18 cellular contexts compared by ENCODE assay signal in genomic region chr3:37214076-37214475, GRCh38. TPM values are rescaled to one million over a fixed set of nuclear protein-coding genes. Genes with fewer than 3 reads are reported as not detected.
DNase-seq lines count a peak whose midpoint lies in the region; ATAC-seq and TF ChIP-seq lines count a peak whose summit lies in the region.
"Had no signal": no experiment of that assay in that cellular context is flagged by ENCODE, and none has a peak within 500 bp of the region (broad histone marks: within the 10 kb centered on the region; RNA-seq: fewer than 3 reads in every experiment).

No MANE protein-coding gene starts in this region.

- H3K9ac ChIP-seq in H9 (ENCODE audit: extremely low read depth, insufficient read length, low read length): no peak overlapping the region
- H3K9ac ChIP-seq: KMS-11 had no signal

- no peaks in the 10 kb centered on the region for H3K9me3 Mint-ChIP-seq in H9
- no peaks in the 10 kb centered on the region for H3K9me3 Mint-ChIP-seq in WTC11
- no peaks in the 10 kb centered on the region for H3K9me3 Mint-ChIP-seq in glutamatergic neuron (ENCODE audit: unreplicated experiment)
- H3K9me3 Mint-ChIP-seq in nephron progenitor cell: peaks cover 3% of the 10 kb centered on the region
- H3K9me3 Mint-ChIP-seq in activated T-helper 2 cell treated with anti-CD3 and anti-CD28 coated beads, Interferon-gamma antibody, Interleukin-2, Interleukin-4, amounts not matched to agents 10 μg/mL and 5 μg/mL and 100 μg/mL, durations not matched to agents 14 hours and 24 hours and 36 hours: no peaks in the 10 kb centered on the region

- H3K4me3 Mint-ChIP-seq in H9 (no peak overlapping the region), WTC11 (no peak overlapping the region), glutamatergic neuron (ENCODE audit: unreplicated experiment) (no peak overlapping the region), nephron progenitor cell (no peak overlapping the region)
- no peak overlapping the region for H3K4me3 Mint-ChIP-seq in activated T-helper 2 cell treated with anti-CD3 and anti-CD28 coated beads, Interferon-gamma antibody, Interleukin-2, Interleukin-4, amounts not matched to agents 10 μg/mL and 5 μg/mL and 100 μg/mL, durations not matched to agents 14 hours and 24 hours and 36 hours (ENCODE audit: low read depth)
- H3K4me3 Mint-ChIP-seq: CD14-positive monocyte had no signal

- no peak overlapping the region for H3K4ac ChIP-seq in H9 (ENCODE audit: low read depth, low read length)

- no peak overlapping the region for H2BK15ac ChIP-seq in H9 (ENCODE audit: low read depth, low read length)

- no peak overlapping the region for H2AFZ ChIP-seq in H9 (ENCODE audit: low read length)

- no peak overlapping the region for H4K91ac ChIP-seq in H9 (ENCODE audit: insufficient read length, low read depth, low read length)

- no peak overlapping the region for H3K4me2 ChIP-seq in H9 (ENCODE audit: insufficient read depth, insufficient read length, low read length)
- H3K4me2 ChIP-seq: KMS-11 had no signal

- no peak overlapping the region for H2BK5ac ChIP-seq in H9 (ENCODE audit: insufficient read length, low read length)

- no peak overlapping the region for H3K18ac ChIP-seq in H9 (ENCODE audit: insufficient read length, low read depth, low read length)

- no CpG with 5 or more reads among the region's 3 CpGs for WGBS in H9 (ENCODE audit: extremely low coverage, insufficient read length, low lambda C conversion rate)

- H3K27ac ChIP-seq in H9 (ENCODE audit: insufficient read length, low read depth, low read length): no peak overlapping the region
- H3K27ac ChIP-seq: KMS-11 had no signal

- H3K79me1 ChIP-seq in H9 (ENCODE audit: insufficient read depth, low read depth, low read length, poor library complexity, severe bottlenecking): no peaks in the 10 kb centered on the region

- H2BK12ac ChIP-seq in H9 (ENCODE audit: insufficient read length, low read depth, low read length): no peak overlapping the region

- H3K27ac Mint-ChIP-seq in H9 (no peak overlapping the region; a peak in 1 of 7 replicates), WTC11 (no peak overlapping the region), glutamatergic neuron (ENCODE audit: unreplicated experiment) (no peak overlapping the region), nephron progenitor cell (peak overlapping the region; percentile 80)
- no peak overlapping the region for H3K27ac Mint-ChIP-seq in activated T-helper 2 cell treated with anti-CD3 and anti-CD28 coated beads, Interferon-gamma antibody, Interleukin-2, Interleukin-4, amounts not matched to agents 10 μg/mL and 5 μg/mL and 100 μg/mL, durations not matched to agents 14 hours and 24 hours and 36 hours

- TF ChIP-seq CTCF in H9 (conservative IDR thresholded peaks at IDR 0.05) (no peak), WTC11 (IDR thresholded peaks at IDR 0.05) (no peak), glutamatergic neuron (IDR thresholded peaks at IDR 0.05; ENCODE audit: partially characterized antibody, unreplicated experiment) (no peak), nephron progenitor cell (IDR thresholded peaks at IDR 0.05) (no peak)

- H3K27me3 Mint-ChIP-seq in H9 (ENCODE audit: low read depth) (no peaks in the 10 kb centered on the region), WTC11 (ENCODE audit: low read depth) (no peaks in the 10 kb centered on the region), glutamatergic neuron (ENCODE audit: unreplicated experiment) (no peaks in the 10 kb centered on the region), nephron progenitor cell (ENCODE audit: low read depth, poor library complexity) (no peaks in the 10 kb centered on the region)
- no peaks in the 10 kb centered on the region for H3K27me3 Mint-ChIP-seq in activated T-helper 2 cell treated with anti-CD3 and anti-CD28 coated beads, Interferon-gamma antibody, Interleukin-2, Interleukin-4, amounts not matched to agents 10 μg/mL and 5 μg/mL and 100 μg/mL, durations not matched to agents 14 hours and 24 hours and 36 hours (ENCODE audit: low read depth)

- no peak overlapping the region for H4K5ac ChIP-seq in H9 (ENCODE audit: insufficient read length, low read depth, low read length)

- no peak overlapping the region for H2AK5ac ChIP-seq in H9 (ENCODE audit: insufficient read length, low read length)

- no peaks in the 10 kb centered on the region for H3K36me3 Mint-ChIP-seq in H9 (ENCODE audit: insufficient read depth in 1 of 3, low read depth in 3 of 3)
- no peaks in the 10 kb centered on the region for H3K36me3 Mint-ChIP-seq in WTC11
- H3K36me3 Mint-ChIP-seq in glutamatergic neuron (ENCODE audit: unreplicated experiment): no peaks in the 10 kb centered on the region
- H3K36me3 Mint-ChIP-seq in nephron progenitor cell (ENCODE audit: low read depth): peaks cover 7% of the 10 kb centered on the region
- no peaks in the 10 kb centered on the region for H3K36me3 Mint-ChIP-seq in activated T-helper 2 cell treated with anti-CD3 and anti-CD28 coated beads, Interferon-gamma antibody, Interleukin-2, Interleukin-4, amounts not matched to agents 10 μg/mL and 5 μg/mL and 100 μg/mL, durations not matched to agents 14 hours and 24 hours and 36 hours (ENCODE audit: low read depth)
- H3K36me3 Mint-ChIP-seq: CD14-positive monocyte had no signal

- no peak overlapping the region for H2BK120ac ChIP-seq in H9 (ENCODE audit: low read depth, low read length, poor library complexity, severe bottlenecking)

- no peaks in the 10 kb centered on the region for H3K9me3 ChIP-seq in H9 (ENCODE audit: control insufficient read depth, low read depth, low read length)

- no peak overlapping the region for H3K23ac ChIP-seq in H9 (ENCODE audit: insufficient read length, low read depth, low read length)

- H3K23me2 ChIP-seq in H9 (ENCODE audit: insufficient read length, low read depth, low read length, poor library complexity, severe bottlenecking): no peaks in the 10 kb centered on the region

- no peak overlapping the region for H3K56ac ChIP-seq in H9 (ENCODE audit: insufficient read length, low read depth, low read length)

- intact Hi-C loops in activated T-helper 2 cell treated with anti-CD3 and anti-CD28 coated beads, Interferon-gamma antibody, Interleukin-2, Interleukin-4, amounts not matched to agents 10 μg/mL and 5 μg/mL and 100 μg/mL, durations not matched to agents 14 hours and 24 hours and 36 hours (cut with micrococcal nuclease): loop anchor here (10.0 kb wide), 1 partner anchor 219 kb away; the partner anchor contains the start of genes EPM2AIP1 and MLH1

- no peaks in the 10 kb centered on the region for H3K4me1 ChIP-seq in H9 (ENCODE audit: insufficient read depth, low read length)

- H4K20me1 ChIP-seq in H9 (ENCODE audit: control insufficient read depth, insufficient read depth, insufficient read length): no peaks in the 10 kb centered on the region

- no peaks in the 10 kb centered on the region for H3K79me2 ChIP-seq in H9 (ENCODE audit: insufficient read depth, low read length)

- no peak overlapping the region for H2BK20ac ChIP-seq in H9 (ENCODE audit: low read depth, low read length, poor library complexity, severe bottlenecking)

- H3T11ph ChIP-seq in H9 (ENCODE audit: low read length): no peak overlapping the region

- H3K4me1 Mint-ChIP-seq in H9 (no peaks in the 10 kb centered on the region), WTC11 (no peaks in the 10 kb centered on the region), glutamatergic neuron (ENCODE audit: low read depth, unreplicated experiment) (peaks cover 4% of the 10 kb centered on the region), nephron progenitor cell (peaks cover 24% of the 10 kb centered on the region)
- H3K4me1 Mint-ChIP-seq in activated T-helper 2 cell treated with anti-CD3 and anti-CD28 coated beads, Interferon-gamma antibody, Interleukin-2, Interleukin-4, amounts not matched to agents 10 μg/mL and 5 μg/mL and 100 μg/mL, durations not matched to agents 14 hours and 24 hours and 36 hours (ENCODE audit: low read depth): peaks cover 13% of the 10 kb centered on the region

- POLR2A ChIA-PET in WTC11 (lab: Charles Lee): interaction anchor here (0.7 kb wide), 1 partner anchor 51 kb away, joined by 5 read pairs; no protein-coding TSS in a partner anchor

- H3K27me3 ChIP-seq in H9 (ENCODE audit: insufficient read depth, low read length): no peaks in the 10 kb centered on the region

- no peak overlapping the region for H4K8ac ChIP-seq in H9 (replicated peaks; ENCODE audit: insufficient read length, low read depth, low read length)

- CTCF ChIA-PET in WTC11 (lab: Charles Lee): interaction anchor here (0.7 to 1.3 kb wide), 6 partner anchors 9 to 363 kb away, joined by 3 to 4 read pairs (median 3); no protein-coding TSS in a partner anchor

- ATAC-seq in WTC11: peak; percentile 87

- peak; percentile 55 for DNase-seq in H9
- peak; percentile 40 for DNase-seq in WTC11 (ENCODE audit: low spot score)
- peak; percentile 25 for DNase-seq in glutamatergic neuron
- DNase-seq in nephron progenitor cell: peak; percentile 20
- no peak for DNase-seq in NCI-H146 (lab: John Stamatoyannopoulos, UW)
- DNase-seq in activated T-helper 2 cell treated with anti-CD3 and anti-CD28 coated beads, Interferon-gamma antibody, Interleukin-2, Interleukin-4, amounts not matched to agents 10 μg/mL and 5 μg/mL and 100 μg/mL, durations not matched to agents 14 hours and 24 hours and 36 hours (ENCODE audit: low spot score): no peak
- no peak for DNase-seq in A172 (ENCODE audit: low spot score)
- DNase-seq: AML-193, DMS79 treated with DMSO at 0.1 percent for 48 hours, MV-4-11, NCI-H187, NCI-H2107, NCI-H345, NCI-H524 treated with DMSO at 0.1 percent for 48 hours, RPMI8226, SIG-M5 had no signal

- H3K14ac ChIP-seq in H9 (ENCODE audit: insufficient read depth, low read length): no peak overlapping the region

TF ChIP-seq in WTC11, 78 proteins besides CTCF, POLR2A, EP300 and RAD21 (continues in another document):
- TF ChIP-seq TEAD4 (CRISPR knock-in tag; IDR thresholded peaks at IDR 0.05) (no peak), IRF2 (CRISPR knock-in tag; IDR thresholded peaks at IDR 0.05; ENCODE audit: borderline replicate concordance, low read depth) (no peak), ZNF232 (CRISPR knock-in tag; IDR thresholded peaks at IDR 0.05) (no peak)

RNA-seq across cellular contexts. Expression of gene GOLGA4, which starts 29.0 kb away (rescaled TPM):
- total RNA-seq in H9 (2021) (48.2 and 49.0 TPM in 2 replicates), WTC11 (2021) (66.6 to 79.2 TPM (median 68.2 TPM) in 3 replicates), glutamatergic neuron (ENCODE audit: unreplicated experiment) (34.2 TPM)
- 40.0 and 41.4 TPM in 2 replicates for total RNA-seq in activated T-helper 2 cell treated with anti-CD3 and anti-CD28 coated beads, Interferon-gamma antibody, Interleukin-2, Interleukin-4, amounts not matched to agents 10 μg/mL and 5 μg/mL and 100 μg/mL, durations not matched to agents 14 hours and 24 hours and 36 hours
- total RNA-seq in A172 (2014; rRNA removed; shearing (Covaris generic)): 60.1 and 69.8 TPM in 2 replicates

RNA-seq across cellular contexts. Expression of gene LRRFIP2, which starts 39.7 kb away (rescaled TPM):
- total RNA-seq in H9 (2021) (29.5 and 30.7 TPM in 2 replicates), WTC11 (2021) (23.7 to 24.6 TPM (median 23.7 TPM) in 3 replicates), glutamatergic neuron (ENCODE audit: unreplicated experiment) (45.3 TPM)
- total RNA-seq in activated T-helper 2 cell treated with anti-CD3 and anti-CD28 coated beads, Interferon-gamma antibody, Interleukin-2, Interleukin-4, amounts not matched to agents 10 μg/mL and 5 μg/mL and 100 μg/mL, durations not matched to agents 14 hours and 24 hours and 36 hours: 36.8 and 38.3 TPM in 2 replicates
- total RNA-seq in A172 (2014; rRNA removed; shearing (Covaris generic)): 71.1 and 93.9 TPM in 2 replicates

Comparison
In these comparisons a context has a peak if more than half of its experiments do, and no peak if none do; other contexts are left out.
1. DNase-seq: peak in H9 (single experiment), WTC11 (single experiment), glutamatergic neuron (single experiment) and nephron progenitor cell (single experiment); none in NCI-H146 (single experiment), activated T-helper 2 cell treated with anti-CD3 and anti-CD28 coated beads, Interferon-gamma antibody, Interleukin-2, Interleukin-4, amounts not matched to agents 10 μg/mL and 5 μg/mL and 100 μg/mL, durations not matched to agents 14 hours and 24 hours and 36 hours (single experiment) and A172 (single experiment).